Comparison of ENCODE assay signal across 14 cellular contexts in genomic region chr11:12274558-12275197, GRCh38.
DNase-seq lines count a peak whose midpoint lies in the region; ATAC-seq, FAIRE-seq and TF ChIP-seq lines count a peak whose summit lies in the region.
"Had no signal": no experiment of that assay in that cellular context is flagged by ENCODE, and none has a peak within 500 bp of the region (broad histone marks: within the 10 kb centered on the region; RNA-seq: fewer than 3 reads in every experiment).

No MANE protein-coding gene starts in this region.

- CTCF ChIA-PET in HepG2 (lab: Yijun Ruan, JAX; ENCODE audit: low intra/inter-chr PET ratio, low total read pairs), result no interaction called here

- TF ChIP-seq CTCF in choroid plexus epithelial cell (conservative IDR thresholded peaks at IDR 0.05; ENCODE audit: low read depth, low read length), result no peak
- TF ChIP-seq CTCF in HepG2 (CRISPR knock-in tag; IDR thresholded peaks at IDR 0.05), result no peak

- POLR2A ChIA-PET in HepG2 (lab: Yijun Ruan, JAX), result no interaction called here

- no peak overlapping the region for H3K9ac ChIP-seq in neuronal stem cell (ENCODE audit: low read depth, low read length, poor library complexity)
- no peak overlapping the region for H3K9ac ChIP-seq in HepG2 (ENCODE audit: insufficient read depth, low read depth, low read length)

- no peak overlapping the region for H2BK120ac ChIP-seq in neuronal stem cell (ENCODE audit: low read depth, low read length)

- no peaks in the 10 kb centered on the region for H4K20me1 ChIP-seq in HepG2 (ENCODE audit: insufficient read depth, low read length)

- H3K4me1 ChIP-seq in neuronal stem cell (ENCODE audit: control insufficient read depth in 2 of 2, insufficient read depth in 1 of 2, low read depth in 1 of 2, low read length in 2 of 2) (no peaks in the 10 kb centered on the region), HepG2 (ENCODE audit: insufficient read depth, low read length) (peaks cover 37% of the 10 kb centered on the region)

- H3K9me3 ChIP-seq in neuronal stem cell (replicated peaks in 1 of 2; ENCODE audit: control insufficient read depth in 2 of 2, insufficient read depth in 1 of 2, low read depth in 1 of 2, low read length in 2 of 2), result no peaks in the 10 kb centered on the region
- H3K9me3 ChIP-seq in HepG2 (ENCODE audit: low read length), result no peaks in the 10 kb centered on the region

- no peak overlapping the region for H3K14ac ChIP-seq in neuronal stem cell (ENCODE audit: low read length)

- TF ChIP-seq EP300 in HepG2 (IDR thresholded peaks at IDR 0.05; ENCODE audit: low read depth in 2 of 2, low read length in 2 of 2), result no peak
- TF ChIP-seq EP300 in HepG2 (CRISPR knock-in tag; IDR thresholded peaks at IDR 0.05; ENCODE audit: borderline replicate concordance), result no peak

- H3K79me1 ChIP-seq in neuronal stem cell (ENCODE audit: low read depth, low read length), result no peaks in the 10 kb centered on the region

- no peak overlapping the region for H3K4me3 ChIP-seq in choroid plexus epithelial cell (ENCODE audit: low read depth, low read length)
- no peak overlapping the region for H3K4me3 ChIP-seq in neuronal stem cell (ENCODE audit: low read length in 2 of 2)
- no peak overlapping the region for H3K4me3 ChIP-seq in HepG2 (replicated peaks in 1 of 3; ENCODE audit: insufficient read depth in 1 of 3, low read depth in 2 of 3, low read length in 3 of 3)

- H3K27ac ChIP-seq in neuronal stem cell (replicated peaks; ENCODE audit: low read length) (no peak overlapping the region), HepG2 (ENCODE audit: extremely low read length, insufficient read depth, low read length) (no peak overlapping the region)

- no peak overlapping the region for H3K18ac ChIP-seq in neuronal stem cell (ENCODE audit: low read length)

- H2BK12ac ChIP-seq in neuronal stem cell (ENCODE audit: low read length), result no peak overlapping the region

- H3K27me3 ChIP-seq in neuronal stem cell (ENCODE audit: control insufficient read depth in 3 of 3, insufficient read depth in 3 of 3, low read depth in 1 of 3, low read length in 3 of 3), result no peaks in the 10 kb centered on the region
- H3K27me3 ChIP-seq in HepG2 (ENCODE audit: control insufficient read depth in 1 of 2, insufficient read depth in 2 of 2, low read length in 2 of 2), result no peaks in the 10 kb centered on the region; a peak in 1 of 5 replicates

- ATAC-seq in HepG2, result no peak
- ATAC-seq in left colon, result no peak
- ATAC-seq: left ventricle myocardium superior had no signal

- no peak overlapping the region for H4K8ac ChIP-seq in neuronal stem cell (ENCODE audit: low read depth, low read length)

- TF ChIP-seq RAD21 in HepG2 (CRISPR knock-in tag; IDR thresholded peaks at IDR 0.05), result no peak

- no peak overlapping the region for H2BK5ac ChIP-seq in neuronal stem cell (ENCODE audit: low read length)

- no peak overlapping the region for H4K91ac ChIP-seq in neuronal stem cell (ENCODE audit: low read depth, low read length, poor library complexity)

- H2AK5ac ChIP-seq in neuronal stem cell (ENCODE audit: low read depth, low read length), result no peak overlapping the region

- no peak for TF ChIP-seq POLR2A in HepG2 (IDR thresholded peaks at IDR 0.05; ENCODE audit: insufficient read depth in 1 of 2, low read depth in 2 of 2, low read length in 2 of 2)

- no peak overlapping the region for H2AFZ ChIP-seq in neuronal stem cell (ENCODE audit: low read length)
- H2AFZ ChIP-seq in HepG2 (ENCODE audit: low read length), result no peak overlapping the region

- BruUV-seq in HepG2 (replicated peaks; lab: Mats Ljungman, UMichigan), result no TSS peak

- H3K36me3 ChIP-seq in neuronal stem cell (replicated peaks in 1 of 2; ENCODE audit: control insufficient read depth in 2 of 2, insufficient read depth in 2 of 2, low read length in 2 of 2) (no peaks in the 10 kb centered on the region), HepG2 (replicated peaks in 1 of 2; ENCODE audit: control insufficient read depth in 1 of 2, insufficient read depth in 2 of 2, low read length in 2 of 2) (no peaks in the 10 kb centered on the region)

- FAIRE-seq in HepG2 (lab: Jason Lieb, UNC), result no peak

- peak overlapping the region; percentile 5 for H3K23ac ChIP-seq in neuronal stem cell (ENCODE audit: low read depth, low read length, poor library complexity)

- H3K4me2 ChIP-seq in neuronal stem cell (ENCODE audit: insufficient read depth, low read length, poor library complexity, severe bottlenecking) (no peak overlapping the region), HepG2 (ENCODE audit: low read depth, low read length) (no peak overlapping the region)

- WGBS in neuronal stem cell (ENCODE audit: extremely low coverage in 2 of 2, insufficient read length in 2 of 2, insufficient replicate concordance in 1 of 2), 2 donors, result no CpG with 5 or more reads among the region's 14 CpGs
- 53% methylated on average over 13 of the region's 14 CpGs for WGBS in HepG2 (ENCODE audit: low lambda C conversion rate)

- intact Hi-C loops in HepG2 (cut with micrococcal nuclease; ENCODE audit: unreplicated experiment), result no loop called here
- intact Hi-C loops in left colon (cut with DNase I, micrococcal nuclease), result no loop called here

- peak; percentile 58 for DNase-seq in EL
- peak; percentile 59 for DNase-seq in M059J (ENCODE audit: low read depth)
- peak; percentile 35 for DNase-seq in choroid plexus epithelial cell (ENCODE audit: low read depth)
- no peak for DNase-seq in neuronal stem cell (ENCODE audit: low spot score)
- no peak for DNase-seq in HepG2 (ENCODE audit: low spot score)
- no peak for DNase-seq in AML-193 (lab: John Stamatoyannopoulos, UW)
- no peak for DNase-seq in left colon
- DNase-seq: activated CD4-positive, alpha-beta T cell treated with anti-CD3 and anti-CD28 coated beads, Interleukin-2, amount 10 ng/mL, durations not matched to agents 24 days and 14 days; amygdala; KBM-7; left ventricle myocardium superior; NCI-H1417; NCI-H226; SHP77 treated with DMSO at 0.1 percent for 48 hours had no signal

- in situ Hi-C loops in HepG2 (cut with HindIII; ENCODE audit: extremely low pct_ligation_motif_present, low pct_unique_long_range_greater_than_20kb), result loop anchor here (25.0 kb wide), 1 partner anchor 462 kb away; no protein-coding TSS in a partner anchor

- no peaks in the 10 kb centered on the region for H3K79me2 ChIP-seq in HepG2 (ENCODE audit: insufficient read depth, low read length)

- H2BK15ac ChIP-seq in neuronal stem cell (ENCODE audit: low read length), result no peak overlapping the region

- H3K4ac ChIP-seq in neuronal stem cell (ENCODE audit: low read length), result no peak overlapping the region

TF ChIP-seq in HepG2, 621 proteins besides CTCF, POLR2A, EP300 and RAD21 (continues in another document):
- TF ChIP-seq ZNF234 (CRISPR knock-in tag; conservative IDR thresholded peaks at IDR 0.05) (no peak), ZMYM2 (CRISPR knock-in tag; IDR thresholded peaks at IDR 0.05) (no peak), ZNF431 (CRISPR knock-in tag; IDR thresholded peaks at IDR 0.05; ENCODE audit: borderline replicate concordance, low read depth) (no peak), ZNF24 (IDR thresholded peaks at IDR 0.05) (no peak), ZMAT5 (CRISPR knock-in tag; IDR thresholded peaks at IDR 0.05; ENCODE audit: borderline replicate concordance, low read depth) (no peak), ZNF331 (CRISPR knock-in tag; IDR thresholded peaks at IDR 0.05) (no peak), ATF5 (CRISPR knock-in tag; IDR thresholded peaks at IDR 0.05; ENCODE audit: low read depth) (no peak), YEATS4 (CRISPR knock-in tag; IDR thresholded peaks at IDR 0.05; ENCODE audit: borderline replicate concordance) (no peak), SALL1 (CRISPR knock-in tag; IDR thresholded peaks at IDR 0.05) (no peak)
- TF ChIP-seq, protein P1, sequence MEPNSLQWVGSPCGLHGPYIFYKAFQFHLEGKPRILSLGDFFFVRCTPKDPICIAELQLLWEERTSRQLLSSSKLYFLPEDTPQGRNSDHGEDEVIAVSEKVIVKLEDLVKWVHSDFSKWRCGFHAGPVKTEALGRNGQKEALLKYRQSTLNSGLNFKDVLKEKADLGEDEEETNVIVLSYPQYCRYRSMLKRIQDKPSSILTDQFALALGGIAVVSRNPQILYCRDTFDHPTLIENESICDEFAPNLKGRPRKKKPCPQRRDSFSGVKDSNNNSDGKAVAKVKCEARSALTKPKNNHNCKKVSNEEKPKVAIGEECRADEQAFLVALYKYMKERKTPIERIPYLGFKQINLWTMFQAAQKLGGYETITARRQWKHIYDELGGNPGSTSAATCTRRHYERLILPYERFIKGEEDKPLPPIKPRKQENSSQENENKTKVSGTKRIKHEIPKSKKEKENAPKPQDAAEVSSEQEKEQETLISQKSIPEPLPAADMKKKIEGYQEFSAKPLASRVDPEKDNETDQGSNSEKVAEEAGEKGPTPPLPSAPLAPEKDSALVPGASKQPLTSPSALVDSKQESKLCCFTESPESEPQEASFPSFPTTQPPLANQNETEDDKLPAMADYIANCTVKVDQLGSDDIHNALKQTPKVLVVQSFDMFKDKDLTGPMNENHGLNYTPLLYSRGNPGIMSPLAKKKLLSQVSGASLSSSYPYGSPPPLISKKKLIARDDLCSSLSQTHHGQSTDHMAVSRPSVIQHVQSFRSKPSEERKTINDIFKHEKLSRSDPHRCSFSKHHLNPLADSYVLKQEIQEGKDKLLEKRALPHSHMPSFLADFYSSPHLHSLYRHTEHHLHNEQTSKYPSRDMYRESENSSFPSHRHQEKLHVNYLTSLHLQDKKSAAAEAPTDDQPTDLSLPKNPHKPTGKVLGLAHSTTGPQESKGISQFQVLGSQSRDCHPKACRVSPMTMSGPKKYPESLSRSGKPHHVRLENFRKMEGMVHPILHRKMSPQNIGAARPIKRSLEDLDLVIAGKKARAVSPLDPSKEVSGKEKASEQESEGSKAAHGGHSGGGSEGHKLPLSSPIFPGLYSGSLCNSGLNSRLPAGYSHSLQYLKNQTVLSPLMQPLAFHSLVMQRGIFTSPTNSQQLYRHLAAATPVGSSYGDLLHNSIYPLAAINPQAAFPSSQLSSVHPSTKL (CRISPR knock-in tag; IDR thresholded peaks at IDR 0.05), result no peak

Comparison
In these comparisons a context has a peak if more than half of its experiments do, and no peak if none do; other contexts are left out.
1. DNase-seq: peak in EL (single experiment), M059J (single experiment) and choroid plexus epithelial cell (single experiment); none in neuronal stem cell (single experiment), HepG2 (single experiment), AML-193 (0 of 2) and left colon (0 of 2).